ENCODE assay signal across 19 cellular contexts in genomic region chr4:42483426-42484379, GRCh38.
A peak's percentile ranks its signal among the peaks of the same experiment; 100 is the strongest.
DNase-seq lines count a peak whose midpoint lies in the region; ATAC-seq, FAIRE-seq and TF ChIP-seq lines count a peak whose summit lies in the region.
"Had no signal": no experiment of that assay in that cellular context is flagged by ENCODE, and none has a peak within 500 bp of the region (broad histone marks: within the 10 kb centered on the region; RNA-seq: fewer than 3 reads in every experiment).

No MANE protein-coding gene starts in this region.

- no peaks in the 10 kb centered on the region for H4K20me1 ChIP-seq in PC-3 (ENCODE audit: low read length)

- H3K9ac ChIP-seq in PC-3 (ENCODE audit: low read length): no peak overlapping the region

- in situ Hi-C loops in ACHN (cut with HindIII; ENCODE audit: low pct_ligation_motif_present, low pct_unique_long_range_greater_than_20kb, low sequenced_read_pairs): no loop called here

- H3K9me3 ChIP-seq in PC-3 (ENCODE audit: low read length): no peaks in the 10 kb centered on the region
- H3K9me3 ChIP-seq in psoas muscle: no peaks in the 10 kb centered on the region
- H3K9me3 ChIP-seq: breast epithelium, HAP-1, right lobe of liver, transverse colon had no signal

- ATAC-seq in PC-3 (peak; percentile 83), psoas muscle (peak in 2 of 4 donors; percentile 37 to 56), GM21447 (IDR thresholded peaks at IDR 0.05; ENCODE audit: unreplicated experiment) (no peak)
- ATAC-seq: right lobe of liver had no signal

- no TSS peak for BruUV-seq in PC-3 (replicated peaks; lab: Mats Ljungman, UMichigan)

- peak overlapping the region; percentile 69 for H3K27ac ChIP-seq in PC-3 (ENCODE audit: low read length)
- peak overlapping the region; percentile 14 for H3K27ac ChIP-seq in epithelial cell of prostate
- no peak overlapping the region for H3K27ac ChIP-seq in psoas muscle
- H3K27ac ChIP-seq: breast epithelium, PC-9, right lobe of liver, transverse colon had no signal

- no peaks in the 10 kb centered on the region for H3F3A ChIP-seq in PC-3 (ENCODE audit: low read length, unreplicated experiment)

- no peak overlapping the region for H3K4me3 ChIP-seq in PC-3 (ENCODE audit: low read length)
- no peak overlapping the region for H3K4me3 ChIP-seq in psoas muscle
- H3K4me3 ChIP-seq in lower leg skin (ENCODE audit: low read depth, poor library complexity, severe bottlenecking): no peak overlapping the region
- H3K4me3 ChIP-seq: breast epithelium, HAP-1, lung, PC-9, right lobe of liver, transverse colon had no signal

- H3K9me2 ChIP-seq in PC-3 (replicated peaks; ENCODE audit: low read length): no peaks in the 10 kb centered on the region

- TF ChIP-seq POLR2A in lower leg skin (IDR thresholded peaks at IDR 0.05): no peak

- H3K79me2 ChIP-seq in PC-3 (ENCODE audit: low read length): no peaks in the 10 kb centered on the region

- DNase-seq in D721Med (ENCODE audit: insufficient read length, low spot score) (no peak), PC-3 (peak; percentile 42), epithelial cell of prostate (ENCODE audit: low read depth, low spot score) (no peak), psoas muscle (peak; percentile 14 to 63), ACHN (no peak), lower leg skin (ENCODE audit: low spot score in 2 of 2) (no peak), OCI-M2 (lab: John Stamatoyannopoulos, UW; ENCODE audit: unreplicated experiment) (no peak)
- DNase-seq: activated naive CD8-positive, alpha-beta T cell treated with anti-CD3 and anti-CD28 coated beads, Interleukin-2, amount 10 ng/mL, durations not matched to agents 7 days and 5 days; CD8-positive, alpha-beta memory T cell; NCI-H1417 treated with DMSO at 0.1 percent for 48 hours; NCI-H774; PC-9; right lobe of liver; stimulated activated naive CD4-positive, alpha-beta T cell; transverse colon had no signal

- H3K4me1 ChIP-seq in PC-3 (ENCODE audit: insufficient read depth, low read length) (peaks cover 26% of the 10 kb centered on the region), psoas muscle (no peaks in the 10 kb centered on the region)
- H3K4me1 ChIP-seq: breast epithelium, right lobe of liver, transverse colon had no signal

- H3K36me3 ChIP-seq in PC-3 (ENCODE audit: low read depth, low read length): no peaks in the 10 kb centered on the region
- H3K36me3 ChIP-seq in psoas muscle (ENCODE audit: insufficient read depth in 1 of 2, low read depth in 1 of 2): no peaks in the 10 kb centered on the region
- H3K36me3 ChIP-seq: breast epithelium, HAP-1, right lobe of liver, transverse colon had no signal

- POLR2A ChIA-PET in PC-3 (lab: Charles Lee; ENCODE audit: unreplicated experiment): no interaction called here

- H3K27me3 ChIP-seq in PC-3 (ENCODE audit: low read length) (no peaks in the 10 kb centered on the region), psoas muscle (ENCODE audit: insufficient read depth in 3 of 3, low read length in 2 of 3) (no peaks in the 10 kb centered on the region)
- H3K27me3 ChIP-seq: breast epithelium, right lobe of liver, transverse colon had no signal

- CTCF ChIA-PET in PC-3 (lab: Charles Lee): no interaction called here

- no peak overlapping the region for H2AFZ ChIP-seq in PC-3 (ENCODE audit: low read length)
- H2AFZ ChIP-seq: PC-9 had no signal

- 62 to 69% (median 63%) methylated on average over 9 of the region's 9 CpGs for WGBS in psoas muscle, 3 donors
- WGBS in lower leg skin, 2 donors: 70 to 73% methylated on average over 9 of the region's 9 CpGs

- intact Hi-C loops in PC-3 (cut with micrococcal nuclease) (no loop called here), psoas muscle (cut with DNase I) (no loop called here), lower leg skin (cut with DNase I; ENCODE audit: low total_unique reads) (no loop called here)

- peak; percentile 80 for FAIRE-seq in D721Med (lab: Jason Lieb, UNC)

- TF ChIP-seq CTCF in D721Med (IDR thresholded peaks at IDR 0.05; ENCODE audit: insufficient read depth, missing control alignments): no peak
- no peak for TF ChIP-seq CTCF in PC-3 (conservative IDR thresholded peaks at IDR 0.05; ENCODE audit: low read depth, low read length)
- TF ChIP-seq CTCF in psoas muscle (IDR thresholded peaks at IDR 0.05): no peak
- TF ChIP-seq CTCF in lower leg skin (IDR thresholded peaks at IDR 0.05): no peak

- peak overlapping the region; percentile 28; the same call in 1 of the 2 replicates for H3K4me2 ChIP-seq in PC-3 (ENCODE audit: low read length)
- H3K4me2 ChIP-seq: PC-9 had no signal

Comparison
In these comparisons a context has a peak if more than half of its experiments do, and no peak if none do; other contexts are left out.
1. DNase-seq: peak in PC-3 (single experiment) and psoas muscle (2 of 2); none in D721Med (single experiment), epithelial cell of prostate (single experiment), ACHN (single experiment), lower leg skin (0 of 2) and OCI-M2 (single experiment).